ENCODE assay signal across 8 cellular contexts in the genomic region with DNA sequence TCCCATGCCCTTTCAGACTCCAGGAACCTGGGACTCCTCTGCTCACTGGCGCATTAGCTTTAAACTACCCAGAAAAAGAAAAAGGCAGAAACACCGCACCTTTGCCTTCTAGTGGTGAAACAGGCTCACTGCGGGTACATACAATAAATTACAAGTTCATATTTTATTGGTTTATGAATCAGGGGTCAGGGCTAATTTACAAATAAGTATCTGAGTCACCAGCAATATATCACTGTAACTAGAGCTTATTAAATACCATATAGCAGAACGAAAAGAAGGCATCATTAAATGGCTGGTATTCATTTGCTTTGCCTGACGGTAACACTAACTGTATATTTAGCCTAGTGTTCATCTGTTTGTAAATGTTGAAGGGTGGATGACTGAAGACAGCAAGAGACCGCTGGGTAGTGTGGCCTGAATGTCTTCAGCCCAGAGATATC. TPM values are rescaled to one million over a fixed set of nuclear protein-coding genes. Genes with fewer than 3 reads are reported as not detected.
DNase-seq lines count a peak whose midpoint lies in the region; ATAC-seq and TF ChIP-seq lines count a peak whose summit lies in the region.

No MANE protein-coding gene starts in this region.

- intact Hi-C loops in CD4-positive, alpha-beta T cell (cut with DNase I, micrococcal nuclease), result loop anchor here (1.0 kb wide), 2 partner anchors 27 to 93 kb away; a partner anchor contains a TSS

- H3K27me3 ChIP-seq in CD4-positive, alpha-beta T cell (ENCODE audit: control insufficient read depth, insufficient read depth, low read length), result no peaks in the 10 kb centered on the region

- no peaks in the 10 kb centered on the region for H3K36me3 Mint-ChIP-seq in CD4-positive, alpha-beta T cell (ENCODE audit: low read depth)
- no peaks in the 10 kb centered on the region for H3K36me3 Mint-ChIP-seq in activated naive CD4-positive, alpha-beta T cell treated with anti-CD3 and anti-CD28 coated beads, Interleukin-2, amount 10 ng/mL, durations not matched to agents 7 days and 5 days

- peak in 4 of 10 experiments; percentile 4 to 13 (median 8) for DNase-seq in CD4-positive, alpha-beta T cell
- DNase-seq in GM13976 (ENCODE audit: low spot score) (peak; percentile 51), NCI-H345 treated with DMSO at 0.1 percent for 48 hours (lab: John Stamatoyannopoulos, UW; ENCODE audit: unreplicated experiment) (peak; percentile 65), iPS-NIHi7 (ENCODE audit: extremely low spot score) (peak; percentile 52), 8988T (no peak), GF-D8 (lab: John Stamatoyannopoulos, UW) (no peak)
- peak; percentile 44 for DNase-seq in activated naive CD4-positive, alpha-beta T cell treated with anti-CD3 and anti-CD28 coated beads, Interleukin-2, amount 10 ng/mL, durations not matched to agents 7 days and 5 days
- peak; percentile 19 to 29 for DNase-seq in stimulated activated CD4-positive, alpha-beta T cell treated with anti-CD3 and anti-CD28 coated beads, Interleukin-2, amount 100 ng/mL, for 24 hours

- H3K9me3 Mint-ChIP-seq in CD4-positive, alpha-beta T cell, result no peaks in the 10 kb centered on the region
- no peaks in the 10 kb centered on the region for H3K9me3 Mint-ChIP-seq in activated naive CD4-positive, alpha-beta T cell treated with anti-CD3 and anti-CD28 coated beads, Interleukin-2, amount 10 ng/mL, durations not matched to agents 7 days and 5 days

- H3K27ac ChIP-seq in CD4-positive, alpha-beta T cell (ENCODE audit: low read depth, low read length), result no peak overlapping the region

- peaks cover 4% of the 10 kb centered on the region for H3K27me3 Mint-ChIP-seq in CD4-positive, alpha-beta T cell
- peaks cover 14% of the 10 kb centered on the region for H3K27me3 Mint-ChIP-seq in activated naive CD4-positive, alpha-beta T cell treated with anti-CD3 and anti-CD28 coated beads, Interleukin-2, amount 10 ng/mL, durations not matched to agents 7 days and 5 days

- POLR2A ChIA-PET in CD4-positive, alpha-beta T cell (lab: Charles Lee), result interaction anchor here (1.3 to 2.0 kb wide), 2 partner anchors 43 to 94 kb away, joined by 3 to 10 read pairs; no protein-coding TSS in a partner anchor

- TF ChIP-seq CTCF in CD4-positive, alpha-beta T cell (IDR thresholded peaks at IDR 0.05), result peak; percentile 77
- TF ChIP-seq CTCF in GM13976 (IDR thresholded peaks at IDR 0.05; ENCODE audit: borderline replicate concordance, control extremely low read depth, extremely low read depth, insufficient read depth, missing control alignments), result peak; percentile 55

- CTCF ChIA-PET in CD4-positive, alpha-beta T cell (lab: Charles Lee), result interaction anchor here (0.7 to 4.4 kb wide), 7 partner anchors 28 to 386 kb away, joined by 3 to 45 read pairs (median 3); no protein-coding TSS in a partner anchor
- CTCF ChIA-PET in activated naive CD4-positive, alpha-beta T cell treated with anti-CD3 and anti-CD28 coated beads, Interleukin-2, amount 10 ng/mL, durations not matched to agents 7 days and 5 days (lab: Charles Lee), result interaction anchor here (0.6 to 5.3 kb wide), 23 partner anchors 8 to 636 kb away, joined by 3 to 64 read pairs (median 4); no protein-coding TSS in a partner anchor

- peak; percentile 70 for ATAC-seq in CD4-positive, alpha-beta T cell (ENCODE audit: poor library complexity)

- in situ Hi-C loops in GM13976 (cut with MboI; ENCODE audit: low sequenced_read_pairs, unreplicated experiment), result no loop called here

- peaks cover 4% of the 10 kb centered on the region for H3K4me1 Mint-ChIP-seq in CD4-positive, alpha-beta T cell (ENCODE audit: low read depth)
- H3K4me1 Mint-ChIP-seq in activated naive CD4-positive, alpha-beta T cell treated with anti-CD3 and anti-CD28 coated beads, Interleukin-2, amount 10 ng/mL, durations not matched to agents 7 days and 5 days, result peaks cover 2% of the 10 kb centered on the region

- H3K9me3 ChIP-seq in CD4-positive, alpha-beta T cell (ENCODE audit: control insufficient read depth, low read length), result no peaks in the 10 kb centered on the region

- no peak overlapping the region for H3K27ac Mint-ChIP-seq in CD4-positive, alpha-beta T cell
- no peak overlapping the region for H3K27ac Mint-ChIP-seq in activated naive CD4-positive, alpha-beta T cell treated with anti-CD3 and anti-CD28 coated beads, Interleukin-2, amount 10 ng/mL, durations not matched to agents 7 days and 5 days

- no peak overlapping the region for H3K4me3 Mint-ChIP-seq in CD4-positive, alpha-beta T cell
- no peak overlapping the region for H3K4me3 Mint-ChIP-seq in activated naive CD4-positive, alpha-beta T cell treated with anti-CD3 and anti-CD28 coated beads, Interleukin-2, amount 10 ng/mL, durations not matched to agents 7 days and 5 days

RNA-seq across cellular contexts. Expression of a gene that starts 26.9 kb away (rescaled TPM):
- 10 to 100 TPM; 30.1 to 33.6 TPM for total RNA-seq in CD4-positive, alpha-beta T cell

Comparison
In these comparisons a context has a peak if more than half of its experiments do, and no peak if none do; other contexts are left out.
1. DNase-seq: peak in GM13976 (single experiment), NCI-H345 treated with DMSO at 0.1 percent for 48 hours (single experiment), activated naive CD4-positive, alpha-beta T cell treated with anti-CD3 and anti-CD28 coated beads, Interleukin-2, amount 10 ng/mL, durations not matched to agents 7 days and 5 days (single experiment), iPS-NIHi7 (single experiment) and stimulated activated CD4-positive, alpha-beta T cell treated with anti-CD3 and anti-CD28 coated beads, Interleukin-2, amount 100 ng/mL, for 24 hours (2 of 2); none in 8988T (single experiment) and GF-D8 (single experiment).